Comparison of ENCODE assay signal across 1 cellular context in the genomic region with DNA sequence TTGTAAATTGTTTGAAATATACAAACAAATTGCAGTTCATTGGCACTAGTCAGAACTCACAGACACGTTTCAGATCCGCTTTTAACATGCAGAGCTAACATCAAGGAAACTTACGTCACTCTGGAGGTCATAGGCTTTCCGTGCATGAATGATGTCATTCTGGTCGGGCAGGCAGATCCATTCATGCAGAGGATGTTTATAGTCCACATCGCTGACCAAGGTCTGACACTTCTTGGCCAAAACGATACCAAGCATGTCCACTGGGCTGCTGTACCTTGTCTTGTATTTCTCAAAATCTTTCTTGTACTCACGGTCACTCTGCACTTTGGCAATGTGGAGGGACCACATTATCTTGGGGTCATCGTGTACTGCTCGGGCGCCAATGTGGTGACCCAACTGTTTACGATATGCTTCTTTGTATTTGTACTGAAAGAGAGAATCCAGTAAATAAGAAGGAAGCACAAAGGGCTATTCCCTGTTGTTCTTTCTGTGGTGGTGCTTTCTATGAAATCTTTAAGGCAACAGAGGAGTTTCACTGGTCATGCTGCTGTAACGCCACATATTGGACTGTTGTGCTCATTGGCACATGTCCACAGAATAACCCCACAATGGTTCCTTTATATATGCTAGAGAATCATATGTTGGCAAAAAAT.
TF ChIP-seq lines count a peak whose summit lies in the region.

No MANE protein-coding gene starts in this region.

TF ChIP-seq in HEK293, 187 proteins besides CTCF, POLR2A, EP300 and RAD21 (continued from another document):
- TF ChIP-seq, protein P1, sequence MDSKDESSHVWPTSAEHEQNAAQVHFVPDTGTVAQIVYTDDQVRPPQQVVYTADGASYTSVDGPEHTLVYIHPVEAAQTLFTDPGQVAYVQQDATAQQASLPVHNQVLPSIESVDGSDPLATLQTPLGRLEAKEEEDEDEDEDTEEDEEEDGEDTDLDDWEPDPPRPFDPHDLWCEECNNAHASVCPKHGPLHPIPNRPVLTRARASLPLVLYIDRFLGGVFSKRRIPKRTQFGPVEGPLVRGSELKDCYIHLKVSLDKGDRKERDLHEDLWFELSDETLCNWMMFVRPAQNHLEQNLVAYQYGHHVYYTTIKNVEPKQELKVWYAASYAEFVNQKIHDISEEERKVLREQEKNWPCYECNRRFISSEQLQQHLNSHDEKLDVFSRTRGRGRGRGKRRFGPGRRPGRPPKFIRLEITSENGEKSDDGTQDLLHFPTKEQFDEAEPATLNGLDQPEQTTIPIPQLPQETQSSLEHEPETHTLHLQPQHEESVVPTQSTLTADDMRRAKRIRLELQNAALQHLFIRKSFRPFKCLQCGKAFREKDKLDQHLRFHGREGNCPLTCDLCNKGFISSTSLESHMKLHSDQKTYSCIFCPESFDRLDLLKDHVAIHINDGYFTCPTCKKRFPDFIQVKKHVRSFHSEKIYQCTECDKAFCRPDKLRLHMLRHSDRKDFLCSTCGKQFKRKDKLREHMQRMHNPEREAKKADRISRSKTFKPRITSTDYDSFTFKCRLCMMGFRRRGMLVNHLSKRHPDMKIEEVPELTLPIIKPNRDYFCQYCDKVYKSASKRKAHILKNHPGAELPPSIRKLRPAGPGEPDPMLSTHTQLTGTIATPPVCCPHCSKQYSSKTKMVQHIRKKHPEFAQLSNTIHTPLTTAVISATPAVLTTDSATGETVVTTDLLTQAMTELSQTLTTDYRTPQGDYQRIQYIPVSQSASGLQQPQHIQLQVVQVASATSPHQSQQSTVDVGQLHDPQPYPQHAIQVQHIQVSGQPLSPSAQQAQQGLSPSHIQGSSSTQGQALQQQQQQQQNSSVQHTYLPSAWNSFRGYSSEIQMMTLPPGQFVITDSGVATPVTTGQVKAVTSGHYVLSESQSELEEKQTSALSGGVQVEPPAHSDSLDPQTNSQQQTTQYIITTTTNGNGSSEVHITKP (tag by site-specific recombination; IDR thresholded peaks at IDR 0.05), result peak; percentile 49
- no peak for TF ChIP-seq ZNF514 (tag by site-specific recombination; IDR thresholded peaks at IDR 0.05)
TF ChIP-seq in HEK293: peak in this region for 6.
